8 cellular contexts compared by ENCODE assay signal in the genomic region with DNA sequence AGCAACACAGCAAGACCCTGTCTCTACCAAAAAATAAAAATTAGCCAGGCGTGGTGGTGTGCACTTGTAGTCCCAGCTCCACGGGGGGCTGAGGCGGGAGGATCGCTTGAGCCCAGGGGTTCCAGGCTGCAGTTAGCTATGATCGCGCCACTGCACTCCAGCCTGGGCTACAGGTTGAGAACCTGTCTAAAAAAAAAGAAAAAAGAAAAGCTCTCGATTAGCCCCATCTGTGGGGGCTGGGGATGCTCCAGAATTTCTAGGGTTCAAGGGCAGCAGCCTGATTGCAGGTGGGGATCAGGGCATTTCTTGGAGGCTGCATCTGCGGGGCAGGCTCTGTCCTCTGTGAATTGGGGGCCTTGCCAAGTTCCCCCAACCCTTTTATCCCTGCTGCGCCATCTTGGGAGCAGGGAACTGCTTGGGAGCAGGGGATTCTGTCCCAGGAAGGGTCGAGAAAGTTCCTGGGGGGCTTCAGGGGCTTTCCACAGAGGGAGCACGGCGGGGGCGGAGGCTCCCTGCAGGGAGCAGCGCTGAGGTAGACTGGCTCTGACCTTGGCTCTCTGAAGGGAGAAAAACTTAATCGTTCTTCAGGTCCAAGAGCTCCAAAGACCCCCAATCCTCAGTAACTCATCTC. TPM values are rescaled to one million over a fixed set of nuclear protein-coding genes. Genes with fewer than 3 reads are reported as not detected.
DNase-seq lines count a peak whose midpoint lies in the region; ATAC-seq and TF ChIP-seq lines count a peak whose summit lies in the region.

No MANE protein-coding gene starts in this region.

- ATAC-seq in naive thymus-derived CD8-positive, alpha-beta T cell: no peak
- ATAC-seq in HG03095 (IDR thresholded peaks at IDR 0.05; ENCODE audit: unreplicated experiment): no peak

- H3K4me3 Mint-ChIP-seq in naive thymus-derived CD8-positive, alpha-beta T cell: peak overlapping the region; percentile 87 to 97 (median 92)

- no peaks in the 10 kb centered on the region for H3K9me3 ChIP-seq in Loucy (ENCODE audit: insufficient read depth, low read depth, low read length)

- H3K27me3 ChIP-seq in Loucy (ENCODE audit: insufficient read depth, low read length, poor library complexity, severe bottlenecking): peaks cover 5% of the 10 kb centered on the region

- no peaks in the 10 kb centered on the region for H3K9me3 Mint-ChIP-seq in naive thymus-derived CD8-positive, alpha-beta T cell

- H3K36me3 ChIP-seq in Loucy (ENCODE audit: insufficient read depth, low read length): no peaks in the 10 kb centered on the region

- peak overlapping the region; percentile 97 for H3K4me2 ChIP-seq in Loucy (ENCODE audit: low read depth, low read length, poor library complexity, severe bottlenecking)

- peaks cover 32% of the 10 kb centered on the region for H4K20me1 ChIP-seq in Loucy (ENCODE audit: insufficient read depth, low read length, poor library complexity, severe bottlenecking)

- H3K4me1 ChIP-seq in Loucy (ENCODE audit: insufficient read depth, low read length, poor library complexity, severe bottlenecking): peaks cover 36% of the 10 kb centered on the region

- peak; percentile 5 for DNase-seq in activated T-cell treated with anti-CD3 and anti-CD28 coated beads for 48 hours (ENCODE audit: low read depth)
- DNase-seq in activated T-cell treated with anti-CD3 and anti-CD28 coated beads for 4 hours: no peak
- peak; percentile 6 for DNase-seq in dermis blood vessel endothelial cell
- peak in 2 of 10 donors; percentile 2 to 6 for DNase-seq in naive thymus-derived CD8-positive, alpha-beta T cell
- DNase-seq in NCI-H526 treated with DMSO at 0.1 percent for 48 hours (lab: John Stamatoyannopoulos, UW): no peak
- no peak for DNase-seq in retina

- peak overlapping the region; percentile 89 for H2AFZ ChIP-seq in Loucy (ENCODE audit: low read length)

- H3K9me2 ChIP-seq in Loucy (replicated peaks; ENCODE audit: low read depth, low read length): no peaks in the 10 kb centered on the region

- H3F3A ChIP-seq in Loucy (ENCODE audit: low read depth): no peaks in the 10 kb centered on the region

- H3K27ac Mint-ChIP-seq in naive thymus-derived CD8-positive, alpha-beta T cell: peak overlapping the region; percentile 82 to 97 (median 94)

- POLR2A ChIA-PET in naive thymus-derived CD8-positive, alpha-beta T cell (lab: Charles Lee): interaction anchor here (0.5 to 1.8 kb wide), 10 partner anchors 37 to 440 kb away, joined by 3 to 10 read pairs (median 4); a partner anchor contains a TSS

- H3K4me1 Mint-ChIP-seq in naive thymus-derived CD8-positive, alpha-beta T cell: peaks cover 17 to 39% (median 38%) of the 10 kb centered on the region in 4 donors

- peak overlapping the region; percentile 98 for H3K4me3 ChIP-seq in Loucy (ENCODE audit: low read length, poor library complexity, severe bottlenecking)

- peaks cover 0 to under 1% (median 0%) of the 10 kb centered on the region in 3 donors for H3K36me3 Mint-ChIP-seq in naive thymus-derived CD8-positive, alpha-beta T cell

- H3K27me3 Mint-ChIP-seq in naive thymus-derived CD8-positive, alpha-beta T cell: peaks cover 0 to 3% (median 0%) of the 10 kb centered on the region in 5 donors

- H3K9ac ChIP-seq in Loucy (ENCODE audit: low read depth, low read length, poor library complexity, severe bottlenecking): peak overlapping the region; percentile 99

- peaks cover 56% of the 10 kb centered on the region for H3K79me2 ChIP-seq in Loucy (ENCODE audit: insufficient read depth, low read length)

- TF ChIP-seq CTCF in Loucy (conservative IDR thresholded peaks at IDR 0.05; ENCODE audit: low read length): no peak

RNA-seq across cellular contexts. Expression of a gene that starts 0.6 kb away (rescaled TPM):
- total RNA-seq in dermis blood vessel endothelial cell: 210 and 276 TPM in 2 replicates
- total RNA-seq in naive thymus-derived CD8-positive, alpha-beta T cell: 10 to 100 TPM; 45.5 to 47.2 TPM
- 10 to 100 TPM; 42.7 to 74.8 (median 63.6) TPM for polyA plus RNA-seq in naive thymus-derived CD8-positive, alpha-beta T cell

RNA-seq across cellular contexts. Expression of a gene that starts 49.4 kb away (rescaled TPM):
- total RNA-seq in dermis blood vessel endothelial cell: 464 and 901 TPM in 2 replicates
- 100 to 1,000 TPM; 165 to 170 TPM for total RNA-seq in naive thymus-derived CD8-positive, alpha-beta T cell
- polyA plus RNA-seq in naive thymus-derived CD8-positive, alpha-beta T cell: 100 to 1,000 TPM; 597 to 712 (median 662) TPM

RNA-seq across cellular contexts. Expression of a gene that starts 52.4 kb away (rescaled TPM):
- 0.19 TPM in 1 of 2 replicates, not detected in the other for total RNA-seq in dermis blood vessel endothelial cell
- total RNA-seq in naive thymus-derived CD8-positive, alpha-beta T cell: not detected
- not detected for polyA plus RNA-seq in naive thymus-derived CD8-positive, alpha-beta T cell

Comparison
In these comparisons a context has a peak if more than half of its experiments do, and no peak if none do; other contexts are left out.
1. DNase-seq: peak in activated T-cell treated with anti-CD3 and anti-CD28 coated beads for 48 hours (single experiment) and dermis blood vessel endothelial cell (single experiment); none in activated T-cell treated with anti-CD3 and anti-CD28 coated beads for 4 hours (single experiment), NCI-H526 treated with DMSO at 0.1 percent for 48 hours (single experiment) and retina (single experiment).